ENCODE assay signal across 8 cellular contexts in genomic region chr21:33948951-33949444, GRCh38. TPM values are rescaled to one million over a fixed set of nuclear protein-coding genes. Genes with fewer than 3 reads are reported as not detected.
A peak's percentile ranks its signal among the peaks of the same experiment; 100 is the strongest.
DNase-seq lines count a peak whose midpoint lies in the region; ATAC-seq and TF ChIP-seq lines count a peak whose summit lies in the region.

No MANE protein-coding gene starts in this region.

- TF ChIP-seq CTCF in CD8-positive, alpha-beta T cell (IDR thresholded peaks at IDR 0.05), result no peak
- TF ChIP-seq CTCF in osteoblast (IDR thresholded peaks at IDR 0.05; ENCODE audit: extremely low read depth, low read depth, low read length), result no peak

- peak in 1 of 7 experiments; percentile 16 for DNase-seq in CD8-positive, alpha-beta T cell
- DNase-seq in osteoblast (ENCODE audit: insufficient read length, low spot score, missing footprints) (no peak), AG08395 (ENCODE audit: low spot score) (no peak), middle frontal gyrus (ENCODE audit: extremely low spot score, low spot score) (no peak), islet precursor cell (no peak)

- H3K27me3 ChIP-seq in CD8-positive, alpha-beta T cell (ENCODE audit: insufficient read depth, low read length), result no peaks in the 10 kb centered on the region
- H3K27me3 ChIP-seq in osteoblast (ENCODE audit: insufficient read depth, low read length), result no peaks in the 10 kb centered on the region

- peak overlapping the region; percentile 94 for H3K27ac ChIP-seq in CD8-positive, alpha-beta T cell (ENCODE audit: low read depth, low read length)
- peak overlapping the region; percentile 98 for H3K27ac ChIP-seq in KOPT-K1 (ENCODE audit: low read depth, low read length, poor library complexity, severe bottlenecking)
- peak overlapping the region; percentile 89 for H3K27ac ChIP-seq in cingulate gyrus (ENCODE audit: low read depth, low read length)
- no peak overlapping the region for H3K27ac ChIP-seq in osteoblast (ENCODE audit: low read depth, low read length)

- POLR2A ChIA-PET in CD8-positive, alpha-beta T cell (lab: Charles Lee), result interaction anchor here (0.8 to 4.5 kb wide), 18 partner anchors 8 to 253 kb away, joined by 3 to 251 read pairs (median 7); partner anchors contain the start of genes MRPS6 and SLC5A3

- H3K27ac Mint-ChIP-seq in CD8-positive, alpha-beta T cell, result peak overlapping the region; percentile 99

- H3K79me2 ChIP-seq in osteoblast (ENCODE audit: insufficient read depth, low read length), result no peaks in the 10 kb centered on the region

- H2AFZ ChIP-seq in osteoblast (ENCODE audit: low read length), result peak overlapping the region; percentile 13

- H3K4me2 ChIP-seq in osteoblast (ENCODE audit: insufficient read depth, low read length), result no peak overlapping the region

- H4K20me1 ChIP-seq in osteoblast (ENCODE audit: insufficient read depth, low read length), result no peaks in the 10 kb centered on the region

- H3K4me3 ChIP-seq in CD8-positive, alpha-beta T cell (ENCODE audit: low read depth, low read length), result peak overlapping the region; percentile 48
- H3K4me3 ChIP-seq in osteoblast (ENCODE audit: insufficient read depth, low read length), result no peak overlapping the region

- peak overlapping the region; percentile 75 for H3K4me3 Mint-ChIP-seq in CD8-positive, alpha-beta T cell

- H3K36me3 ChIP-seq in CD8-positive, alpha-beta T cell (ENCODE audit: insufficient read depth, low read length), result no peaks in the 10 kb centered on the region
- H3K36me3 ChIP-seq in KOPT-K1 (ENCODE audit: insufficient read depth, low read length), result peaks cover 35% of the 10 kb centered on the region
- H3K36me3 ChIP-seq in osteoblast (ENCODE audit: insufficient read depth, low read length), result no peaks in the 10 kb centered on the region

- no peaks in the 10 kb centered on the region for H3K9me3 ChIP-seq in CD8-positive, alpha-beta T cell (ENCODE audit: low read length)
- peaks cover 26% of the 10 kb centered on the region for H3K9me3 ChIP-seq in KOPT-K1 (ENCODE audit: insufficient read depth, low read length, poor library complexity, severe bottlenecking)
- no peaks in the 10 kb centered on the region for H3K9me3 ChIP-seq in osteoblast (ENCODE audit: low read depth, low read length)

- H3K27me3 Mint-ChIP-seq in CD8-positive, alpha-beta T cell (ENCODE audit: low read depth), result no peaks in the 10 kb centered on the region

- H3K9me3 Mint-ChIP-seq in CD8-positive, alpha-beta T cell, result no peaks in the 10 kb centered on the region

- ATAC-seq in CD8-positive, alpha-beta T cell, result no peak
- no peak for ATAC-seq in HG03159 (IDR thresholded peaks at IDR 0.05; ENCODE audit: unreplicated experiment)

- peaks cover 35% of the 10 kb centered on the region for H3K36me3 Mint-ChIP-seq in CD8-positive, alpha-beta T cell

- H3K4me1 ChIP-seq in CD8-positive, alpha-beta T cell (ENCODE audit: insufficient read depth, low read length), result peaks cover 72% of the 10 kb centered on the region
- peaks cover 25% of the 10 kb centered on the region for H3K4me1 ChIP-seq in osteoblast (ENCODE audit: insufficient read depth, low read length)

- intact Hi-C loops in CD8-positive, alpha-beta T cell (cut with DNase I, micrococcal nuclease), result loop anchor here (1.0 to 5.0 kb wide), 5 partner anchors 18 to 1078 kb away; partner anchors contain the start of genes MRPS6 (in 1 of the 2) and SLC5A3 (in 1 of the 2)

- peaks cover 78% of the 10 kb centered on the region for H3K4me1 Mint-ChIP-seq in CD8-positive, alpha-beta T cell (ENCODE audit: low read depth)

- CTCF ChIA-PET in CD8-positive, alpha-beta T cell (lab: Charles Lee), result interaction anchor here (0.6 to 5.4 kb wide), 12 partner anchors 11 to 399 kb away, joined by 3 to 43 read pairs (median 6); partner anchors contain the start of genes MRPS6 and SLC5A3

RNA-seq across cellular contexts. Expression of gene ATP5PO, which starts 33.4 kb away (rescaled TPM):
- 100 to 1,000 TPM; 129 to 143 TPM for total RNA-seq in CD8-positive, alpha-beta T cell
- total RNA-seq in osteoblast, result 115 and 128 TPM in 2 replicates
